In genomic region chr3:121574449-121574848, GRCh38 we compare ENCODE assay signal across 1 cellular context.
TF ChIP-seq lines count a peak whose summit lies in the region.

No MANE protein-coding gene starts in this region.

TF ChIP-seq in HepG2, 621 proteins besides CTCF, POLR2A, EP300 and RAD21:
- peak; percentile 57; the same call in 1 of the 2 replicates for TF ChIP-seq NFE2 (CRISPR knock-in tag; IDR thresholded peaks at IDR 0.05)
- peak; percentile 60; the same call in 1 of the 2 replicates for TF ChIP-seq SP5 (CRISPR knock-in tag; IDR thresholded peaks at IDR 0.05; ENCODE audit: borderline replicate concordance, low read depth)
- TF ChIP-seq ZNF678 (CRISPR knock-in tag; IDR thresholded peaks at IDR 0.05): no peak
- peak; percentile 79; the same call in 1 of the 2 replicates for TF ChIP-seq TFAP4 (IDR thresholded peaks at IDR 0.05; ENCODE audit: borderline replicate concordance, low read depth)
- TF ChIP-seq FOSL2 (CRISPR knock-in tag; IDR thresholded peaks at IDR 0.05): peak; percentile 90
TF ChIP-seq in HepG2: peak in this region for 4.
